ENCODE assay signal across 8 cellular contexts in genomic region chrX:15497865-15498264, GRCh38. TPM values are rescaled to one million over a fixed set of nuclear protein-coding genes. Genes with fewer than 3 reads are reported as not detected.
DNase-seq lines count a peak whose midpoint lies in the region; TF ChIP-seq lines count a peak whose summit lies in the region.

No MANE protein-coding gene starts in this region.

- no peaks in the 10 kb centered on the region for H3K4me1 ChIP-seq in transverse colon

- TF ChIP-seq EP300 in transverse colon (IDR thresholded peaks at IDR 0.05; ENCODE audit: low read depth): no peak

- H3K4me3 Mint-ChIP-seq in CD14-positive monocyte (no peak overlapping the region), endothelial cell (ENCODE audit: unreplicated experiment) (no peak overlapping the region)

- H3K4me1 Mint-ChIP-seq in CD14-positive monocyte (peaks cover 29% of the 10 kb centered on the region), endothelial cell (ENCODE audit: unreplicated experiment) (peaks cover 32% of the 10 kb centered on the region)

- no peak overlapping the region for H3K4me3 ChIP-seq in H7 (ENCODE audit: insufficient read depth, low read depth, low read length)
- no peak overlapping the region for H3K4me3 ChIP-seq in transverse colon

- H3K36me3 ChIP-seq in H7 (replicated peaks; ENCODE audit: control insufficient read depth, insufficient read depth, low read length) (no peaks in the 10 kb centered on the region), transverse colon (no peaks in the 10 kb centered on the region)

- WGBS in transverse colon (ENCODE audit: low coverage in 1 of 2), 2 donors: 4 to 50% methylated on average over 1 to 4 of the region's 4 CpGs

- no peaks in the 10 kb centered on the region for H3K36me3 Mint-ChIP-seq in CD14-positive monocyte
- no peaks in the 10 kb centered on the region for H3K36me3 Mint-ChIP-seq in endothelial cell (ENCODE audit: low read depth, unreplicated experiment)

- intact Hi-C loops in CD14-positive monocyte (cut with micrococcal nuclease): no loop called here
- intact Hi-C loops in transverse colon (cut with DNase I; ENCODE audit: low total_unique reads): no loop called here

- no peaks in the 10 kb centered on the region for H3K27me3 ChIP-seq in H7 (ENCODE audit: control insufficient read depth, insufficient read depth, low read length)
- no peaks in the 10 kb centered on the region for H3K27me3 ChIP-seq in transverse colon

- H3K9me3 ChIP-seq in transverse colon: no peaks in the 10 kb centered on the region

- H3K27ac ChIP-seq in transverse colon: no peak overlapping the region

- H3K27me3 Mint-ChIP-seq in CD14-positive monocyte (ENCODE audit: low read depth in 3 of 3): peaks cover 0 to 66% (median 2%) of the 10 kb centered on the region in 3 donors
- H3K27me3 Mint-ChIP-seq in endothelial cell (ENCODE audit: unreplicated experiment): no peaks in the 10 kb centered on the region

- DNase-seq in CD14-positive monocyte (ENCODE audit: low spot score) (no peak), H7 (peak; percentile 82), NCI-H446 treated with DMSO at 0.1 percent for 48 hours (lab: John Stamatoyannopoulos, UW) (peak; percentile 37), endothelial cell (ENCODE audit: low spot score) (peak; percentile 67), mucosa of gallbladder (ENCODE audit: low spot score) (peak; percentile 45), transverse colon (peak; percentile 56), dedifferentiated amniotic fluid mesenchymal stem cell (ENCODE audit: extremely low spot score) (no peak)
- DNase-seq in activated CD4-positive, alpha-beta T cell treated with anti-CD3 and anti-CD28 coated beads, Interleukin-2, amount 50 U/mL, for 4 hours: peak; percentile 30 to 31

- TF ChIP-seq CTCF in CD14-positive monocyte (IDR thresholded peaks at IDR 0.05) (peak; percentile 58), endothelial cell (IDR thresholded peaks at IDR 0.05; ENCODE audit: unreplicated experiment) (peak; percentile 52), transverse colon (IDR thresholded peaks at IDR 0.05) (peak; percentile 29 to 51 (median 47))

- no peak for TF ChIP-seq POLR2A in transverse colon (IDR thresholded peaks at IDR 0.05)

- in situ Hi-C loops in transverse colon (cut with MboI; ENCODE audit: low pct_ligation_motif_present in 1 of 4, low pct_unique_long_range_greater_than_20kb in 1 of 4, low sequenced_read_pairs in 3 of 4): no loop called here

- H3K9me3 Mint-ChIP-seq in CD14-positive monocyte (peaks cover 0 to 11% (median 0%) of the 10 kb centered on the region in 7 donors), endothelial cell (ENCODE audit: unreplicated experiment) (no peaks in the 10 kb centered on the region)

- H3K27ac Mint-ChIP-seq in CD14-positive monocyte (peak overlapping the region in 1 of 7 donors; percentile 57), endothelial cell (ENCODE audit: unreplicated experiment) (no peak overlapping the region)

RNA-seq across cellular contexts. Expression of gene BMX, which starts 2.7 kb away (rescaled TPM):
- under 1 TPM; 0.22 to 0.26 TPM for polyA plus RNA-seq in CD14-positive monocyte
- total RNA-seq in H7 (2014; rRNA removed; shearing (Covaris generic)): not detected in 2 replicates
- total RNA-seq in endothelial cell (ENCODE audit: unreplicated experiment) (0.74 TPM), mucosa of gallbladder (3.7 TPM), transverse colon (1 to 10 TPM; 1.1 to 5.9 (median 3.4) TPM)

RNA-seq across cellular contexts. Expression of gene PIR, which starts 4.7 kb away (rescaled TPM):
- polyA plus RNA-seq in CD14-positive monocyte: under 1 TPM in 1 of 2 donors, not detected in 1; 0.23 TPM
- total RNA-seq in H7 (2014; rRNA removed; shearing (Covaris generic)): 55.5 and 56.9 TPM in 2 replicates
- total RNA-seq in endothelial cell (ENCODE audit: unreplicated experiment): 47.3 TPM
- 25.1 TPM for total RNA-seq in mucosa of gallbladder
- 10 to 100 TPM in 2 of 4 donors, 1 to 10 TPM in 1, not detected in 1; 10.0 to 85.8 (median 11.6) TPM for total RNA-seq in transverse colon

Comparison
In these comparisons a context has a peak if more than half of its experiments do, and no peak if none do; other contexts are left out.
1. DNase-seq: peak in H7 (single experiment), NCI-H446 treated with DMSO at 0.1 percent for 48 hours (single experiment), activated CD4-positive, alpha-beta T cell treated with anti-CD3 and anti-CD28 coated beads, Interleukin-2, amount 50 U/mL, for 4 hours (2 of 2), endothelial cell (single experiment), mucosa of gallbladder (single experiment) and transverse colon (single experiment); none in CD14-positive monocyte (single experiment) and dedifferentiated amniotic fluid mesenchymal stem cell (single experiment).
2. Peak in every context shown above with its lines, with median percentiles within 50 percentile points of each other: CTCF ChIP-seq.